Comparison of ENCODE assay signal across 19 cellular contexts in genomic region chr17:3657874-3658783, GRCh38. TPM values are rescaled to one million over a fixed set of nuclear protein-coding genes. Genes with fewer than 3 reads are reported as not detected.
DNase-seq lines count a peak whose midpoint lies in the region; ATAC-seq, FAIRE-seq and TF ChIP-seq lines count a peak whose summit lies in the region.
"Had no signal": no experiment of that assay in that cellular context is flagged by ENCODE, and none has a peak within 500 bp of the region (broad histone marks: within the 10 kb centered on the region; RNA-seq: fewer than 3 reads in every experiment).

No MANE protein-coding gene starts in this region.

- peak overlapping the region; percentile 58 for H3K27ac Mint-ChIP-seq in nephron progenitor cell
- H3K27ac Mint-ChIP-seq: activated B cell treated with CpG ODN at 0.5 μM for 24 hours, T-helper 17 cell had no signal

- peak overlapping the region in 1 of 2 experiments; percentile 45; a peak in 1 of 4 replicates for H3K9ac ChIP-seq in K562 (ENCODE audit: insufficient read depth in 1 of 2, low read depth in 2 of 2, low read length in 2 of 2)

- H3K27me3 Mint-ChIP-seq in nephron progenitor cell (ENCODE audit: low read depth, poor library complexity): no peaks in the 10 kb centered on the region
- H3K27me3 Mint-ChIP-seq: activated B cell treated with CpG ODN at 0.5 μM for 24 hours; CD8-positive, alpha-beta memory T cell; T-helper 17 cell had no signal

- no peak overlapping the region for H3K4me3 Mint-ChIP-seq in nephron progenitor cell
- H3K4me3 Mint-ChIP-seq: activated B cell treated with CpG ODN at 0.5 μM for 24 hours, T-helper 17 cell had no signal

- H3K27me3 ChIP-seq in heart left ventricle (no peaks in the 10 kb centered on the region), K562 (ENCODE audit: control insufficient read depth in 2 of 2, insufficient read depth in 2 of 2, low read length in 2 of 2) (no peaks in the 10 kb centered on the region), tibial nerve (no peaks in the 10 kb centered on the region), upper lobe of right lung (no peaks in the 10 kb centered on the region)

- intact Hi-C loops in heart left ventricle (cut with DNase I): loop anchor here in 1 of 10 donors (10.0 kb wide), 1 partner anchor 613 kb away; no protein-coding TSS in a partner anchor
- intact Hi-C loops in Right ventricle myocardium superior (cut with DNase I): no loop called here
- intact Hi-C loops in K562 (cut with micrococcal nuclease): no loop called here
- intact Hi-C loops in upper lobe of right lung (cut with DNase I): no loop called here

- no peaks in the 10 kb centered on the region for H3K9me3 Mint-ChIP-seq in nephron progenitor cell
- H3K9me3 Mint-ChIP-seq: activated B cell treated with CpG ODN at 0.5 μM for 24 hours; CD8-positive, alpha-beta memory T cell had no signal

- no peak for TF ChIP-seq CTCF in heart left ventricle (IDR thresholded peaks at IDR 0.05)
- TF ChIP-seq CTCF in K562 (IDR thresholded peaks at IDR 0.05 in 2 of 3, conservative IDR thresholded peaks at IDR 0.05 in 1 of 3; ENCODE audit: insufficient read depth in 2 of 3, low read depth in 1 of 3, low read length in 3 of 3): no peak
- no peak for TF ChIP-seq CTCF in nephron progenitor cell (IDR thresholded peaks at IDR 0.05)
- no peak for TF ChIP-seq CTCF in tibial nerve (IDR thresholded peaks at IDR 0.05)
- no peak for TF ChIP-seq CTCF in upper lobe of right lung (IDR thresholded peaks at IDR 0.05)

- H3K9me1 ChIP-seq in K562 (ENCODE audit: control insufficient read depth, insufficient read depth, low read length): no peaks in the 10 kb centered on the region

- H3K27ac ChIP-seq in heart left ventricle (peak overlapping the region in 9 of 12 donors; percentile 69 to 92 (median 85)), K562 (ENCODE audit: extremely low read depth, low read depth, low read length) (no peak overlapping the region), tibial nerve (peak overlapping the region; percentile 54 to 99 (median 82)), upper lobe of right lung (no peak overlapping the region)

- no peak for DNase-seq in heart left ventricle
- no peak for DNase-seq in Right ventricle myocardium superior
- DNase-seq in K562 (ENCODE audit: extremely low read depth in 1 of 4, low spot score in 3 of 4): no peak
- DNase-seq in nephron progenitor cell: no peak
- DNase-seq in tibial nerve (ENCODE audit: low spot score in 2 of 2): no peak
- no peak for DNase-seq in NCI-H187 (lab: John Stamatoyannopoulos, UW)
- DNase-seq in upper lobe of right lung: no peak
- DNase-seq: ACHN; activated B cell treated with CpG ODN at 0.5 μM for 24 hours; activated gamma-delta T cell treated with Interleukin-2 at 50 U/mL for 16 hours; CD8-positive, alpha-beta memory T cell; effector CD4-positive, alpha-beta T cell; GOT3; left ventricle myocardium superior; NCI-H1092; RPMI8226; T-helper 17 cell; trophoblast cell had no signal

- no peak overlapping the region for H3K4me3 ChIP-seq in heart left ventricle
- no peak overlapping the region for H3K4me3 ChIP-seq in K562
- H3K4me3 ChIP-seq in tibial nerve: no peak overlapping the region
- no peak overlapping the region for H3K4me3 ChIP-seq in upper lobe of right lung

- in situ Hi-C loops in K562 (cut with MboI): no loop called here

- CTCF ChIA-PET in K562 (lab: Yijun Ruan, JAX; ENCODE audit: low intra/inter-chr PET ratio): no interaction called here

- TF ChIP-seq RAD21 in K562 (CRISPR knock-in tag; conservative IDR thresholded peaks at IDR 0.05 in 1 of 2, IDR thresholded peaks at IDR 0.05 in 1 of 2): no peak

- H3K4me1 Mint-ChIP-seq in nephron progenitor cell: peaks cover 6% of the 10 kb centered on the region
- H3K4me1 Mint-ChIP-seq: CD8-positive, alpha-beta memory T cell had no signal

- no peak for TF ChIP-seq EP300 in K562 (IDR thresholded peaks at IDR 0.05; ENCODE audit: low read length)
- peak in 1 of 2 donors; percentile 12 for TF ChIP-seq EP300 in tibial nerve (IDR thresholded peaks at IDR 0.05)

- POLR2A ChIA-PET in K562 (lab: Yijun Ruan, JAX): interaction anchor here (0.7 kb wide), 1 partner anchor 16 kb away, joined by 3 read pairs; no protein-coding TSS in a partner anchor

- 81 to 92% (median 86%) methylated on average over 29 to 42 of the region's 42 CpGs for WGBS in heart left ventricle, 4 donors
- 86% methylated on average over 18 of the region's 42 CpGs for WGBS in K562 (ENCODE audit: insufficient coverage, low coverage, missing lambda C conversion rate)
- 83 to 85% methylated on average over 36 to 41 of the region's 42 CpGs for WGBS in tibial nerve, 2 donors

- no peak overlapping the region for H2AFZ ChIP-seq in K562 (ENCODE audit: low read depth, low read length)

- H3K36me3 Mint-ChIP-seq in nephron progenitor cell (ENCODE audit: low read depth): no peaks in the 10 kb centered on the region

- peaks cover 0 to 33% (median 19%) of the 10 kb centered on the region in 9 donors for H3K36me3 ChIP-seq in heart left ventricle
- H3K36me3 ChIP-seq in K562 (ENCODE audit: control insufficient read depth, insufficient read depth, low read length): no peaks in the 10 kb centered on the region
- H3K36me3 ChIP-seq in tibial nerve: peaks cover 0 to 35% (median 0%) of the 10 kb centered on the region in 3 donors
- H3K36me3 ChIP-seq in upper lobe of right lung: peaks cover 3% of the 10 kb centered on the region

- no peak for FAIRE-seq in K562 (lab: Jason Lieb, UNC)

- H4K20me1 ChIP-seq in K562 (replicated peaks; ENCODE audit: control insufficient read depth, insufficient read depth, low read length): no peaks in the 10 kb centered on the region

- H3K4me2 ChIP-seq in K562 (ENCODE audit: insufficient read depth, low read length): no peak overlapping the region

- no peaks in the 10 kb centered on the region for H3K9me3 ChIP-seq in heart left ventricle
- no peaks in the 10 kb centered on the region for H3K9me3 ChIP-seq in K562 (replicated peaks; ENCODE audit: control insufficient read depth, insufficient read depth, low read depth, low read length)
- H3K9me3 ChIP-seq in tibial nerve: no peaks in the 10 kb centered on the region
- H3K9me3 ChIP-seq in upper lobe of right lung: no peaks in the 10 kb centered on the region

- BruUV-seq in K562 (replicated peaks; lab: Mats Ljungman, UMichigan): no TSS peak

- TF ChIP-seq POLR2A in heart left ventricle (IDR thresholded peaks at IDR 0.05) (no peak), K562 (conservative IDR thresholded peaks at IDR 0.05) (no peak), tibial nerve (IDR thresholded peaks at IDR 0.05) (no peak)

- H3K79me2 ChIP-seq in K562 (ENCODE audit: control insufficient read depth, insufficient read depth, low read length): no peaks in the 10 kb centered on the region

- H3K4me1 ChIP-seq in heart left ventricle: peaks cover 5 to 42% (median 20%) of the 10 kb centered on the region in 12 donors
- peaks cover 0 to 34% of the 10 kb centered on the region in 2 experiments; a peak in 2 of 5 replicates for H3K4me1 ChIP-seq in K562 (replicated peaks in 1 of 2; ENCODE audit: control insufficient read depth in 2 of 2, insufficient read depth in 2 of 2, low read length in 2 of 2)
- peaks cover 4 to 68% (median 26%) of the 10 kb centered on the region in 4 donors for H3K4me1 ChIP-seq in tibial nerve
- peaks cover 10% of the 10 kb centered on the region for H3K4me1 ChIP-seq in upper lobe of right lung

- no peak for ATAC-seq in heart left ventricle
- ATAC-seq in Right ventricle myocardium superior (ENCODE audit: poor library complexity): no peak
- ATAC-seq in K562: no peak
- no peak for ATAC-seq in HG02973 (IDR thresholded peaks at IDR 0.05; ENCODE audit: unreplicated experiment)
- no peak for ATAC-seq in upper lobe of right lung
- ATAC-seq: T-helper 17 cell had no signal

RNA-seq across cellular contexts. Expression of gene TAX1BP3, which starts 10.2 kb away (rescaled TPM):
- total RNA-seq in heart left ventricle (100 to 1,000 TPM; 122 to 291 (median 177) TPM), Right ventricle myocardium superior (149 TPM), K562 (2014; rRNA removed) (10.9 and 17.5 TPM in 2 replicates), K562 (2014; rRNA removed; fragmentation: Illumina TruSeq; extraction: Trizol) (4.1 and 4.4 TPM in 2 replicates), K562 (2015; rRNA removed; fragmentation: Illumina TruSeq; extraction: Trizol) (7.9 and 8.2 TPM in 2 replicates), K562 (2021) (14.5 and 15.4 TPM in 2 replicates), tibial nerve (100 to 1,000 TPM; 183 to 303 (median 249) TPM), upper lobe of right lung (108 TPM)
- polyA plus RNA-seq in heart left ventricle (100 to 1,000 TPM; 131 to 203 TPM), K562 (2011; rRNA removed) (6.2 and 10.7 TPM in 2 replicates), K562 (2014; fragmentation: Illumina TruSeq; extraction: Trizol) (5.8 and 13.9 TPM in 2 replicates), K562 (2014; fragmentation: Nextera tagmentation; extraction: Ambion mirVana) (1 to 10 TPM in 1 of 2 experiments, under 1 TPM in 1; 0.99 to 2.5 TPM), K562 (2014; rRNA removed) (6.4 and 8.5 TPM in 2 replicates)
- total RNA-seq in K562 (2011; cell fraction: chromatin; rRNA removed; ENCODE audit: low replicate concordance): 6.8 and 15.3 TPM in 2 replicates
- 6.2 and 10.7 TPM in 2 replicates for total RNA-seq in K562 (2011; cell fraction: nucleolus; rRNA removed)
- total RNA-seq in K562 (2011; cell fraction: nucleoplasm; rRNA removed): 6.9 and 7.4 TPM in 2 replicates
- 17.1 and 21.8 TPM in 2 replicates for polyA plus RNA-seq in K562 (2011; cell fraction: cytosol; rRNA removed)
- 9.7 and 10.7 TPM in 2 replicates for polyA plus RNA-seq in K562 (2011; cell fraction: nucleus; rRNA removed)
- polyA plus RNA-seq in K562 (2012): 13.4 and 18.9 TPM in 2 replicates
- 4.4 and 4.6 TPM in 2 replicates for polyA minus RNA-seq in K562 (2011; rRNA and poly(A)+ RNA removed)
- polyA minus RNA-seq in K562 (2011; cell fraction: cytosol; rRNA and poly(A)+ RNA removed): 12.2 and 13.9 TPM in 2 replicates
- 3.5 and 5.0 TPM in 2 replicates for polyA minus RNA-seq in K562 (2011; cell fraction: nucleus; rRNA and poly(A)+ RNA removed)

RNA-seq across cellular contexts. Expression of gene EMC6, which starts 10.5 kb away (rescaled TPM):
- total RNA-seq in heart left ventricle (10 to 100 TPM; 24.2 to 78.2 (median 51.9) TPM), Right ventricle myocardium superior (64.6 TPM), K562 (2014; rRNA removed) (27.7 and 40.0 TPM in 2 replicates), K562 (2014; rRNA removed; fragmentation: Illumina TruSeq; extraction: Trizol) (17.6 and 18.8 TPM in 2 replicates), K562 (2015; rRNA removed; fragmentation: Illumina TruSeq; extraction: Trizol) (31.7 and 34.3 TPM in 2 replicates), K562 (2021) (57.3 and 57.8 TPM in 2 replicates), tibial nerve (10 to 100 TPM; 12.6 to 23.4 (median 18.9) TPM), upper lobe of right lung (28.6 TPM)
- polyA plus RNA-seq in heart left ventricle (100 to 1,000 TPM; 141 to 190 TPM), K562 (2011; rRNA removed) (22.8 and 24.3 TPM in 2 replicates), K562 (2014; fragmentation: Illumina TruSeq; extraction: Trizol) (24.9 and 28.6 TPM in 2 replicates), K562 (2014; fragmentation: Nextera tagmentation; extraction: Ambion mirVana) (1 to 10 TPM; 2.9 to 6.8 TPM), K562 (2014; rRNA removed) (136 and 159 TPM in 2 replicates)
- 4.0 and 10.0 TPM in 2 replicates for total RNA-seq in K562 (2011; cell fraction: chromatin; rRNA removed; ENCODE audit: low replicate concordance)
- total RNA-seq in K562 (2011; cell fraction: nucleolus; rRNA removed): 19.6 and 26.2 TPM in 2 replicates
- total RNA-seq in K562 (2011; cell fraction: nucleoplasm; rRNA removed): 12.8 and 13.0 TPM in 2 replicates
- 57.6 and 175 TPM in 2 replicates for polyA plus RNA-seq in K562 (2011; cell fraction: cytosol; rRNA removed)
- 17.9 and 22.6 TPM in 2 replicates for polyA plus RNA-seq in K562 (2011; cell fraction: nucleus; rRNA removed)
- 36.5 and 40.8 TPM in 2 replicates for polyA plus RNA-seq in K562 (2012)
- polyA minus RNA-seq in K562 (2011; rRNA and poly(A)+ RNA removed): 3.3 TPM in 2 replicates
- 19.3 and 19.9 TPM in 2 replicates for polyA minus RNA-seq in K562 (2011; cell fraction: cytosol; rRNA and poly(A)+ RNA removed)
- polyA minus RNA-seq in K562 (2011; cell fraction: nucleus; rRNA and poly(A)+ RNA removed): 6.3 and 8.0 TPM in 2 replicates

RNA-seq across cellular contexts. Expression of gene CTNS, which starts 21.6 kb away (rescaled TPM):
- total RNA-seq in heart left ventricle: 10 to 100 TPM in 3 of 9 donors, 1 to 10 TPM in 6; 6.2 to 19.0 (median 8.7) TPM
- polyA plus RNA-seq in heart left ventricle: 10 to 100 TPM in 1 of 2 donors, 1 to 10 TPM in 1; 6.8 to 10.9 TPM
- 5.1 TPM for total RNA-seq in Right ventricle myocardium superior
- total RNA-seq in K562 (2011; cell fraction: chromatin; rRNA removed; ENCODE audit: low replicate concordance): 9.1 and 19.9 TPM in 2 replicates
- total RNA-seq in K562 (2011; cell fraction: nucleolus; rRNA removed): 15.8 and 19.3 TPM in 2 replicates
- total RNA-seq in K562 (2011; cell fraction: nucleoplasm; rRNA removed): 11.6 and 13.5 TPM in 2 replicates
- total RNA-seq in K562 (2014; rRNA removed): 4.8 and 5.6 TPM in 2 replicates
- total RNA-seq in K562 (2014; rRNA removed; fragmentation: Illumina TruSeq; extraction: Trizol): 3.5 TPM in 2 replicates
- 4.9 and 5.8 TPM in 2 replicates for total RNA-seq in K562 (2015; rRNA removed; fragmentation: Illumina TruSeq; extraction: Trizol)
- 6.2 and 7.3 TPM in 2 replicates for total RNA-seq in K562 (2021)
- 4.2 and 4.6 TPM in 2 replicates for polyA plus RNA-seq in K562 (2011; rRNA removed)
- polyA plus RNA-seq in K562 (2011; cell fraction: cytosol; rRNA removed): 5.2 and 8.5 TPM in 2 replicates
- 13.9 and 17.9 TPM in 2 replicates for polyA plus RNA-seq in K562 (2011; cell fraction: nucleus; rRNA removed)
- 6.4 and 12.1 TPM in 2 replicates for polyA plus RNA-seq in K562 (2012)
- 6.7 and 7.8 TPM in 2 replicates for polyA plus RNA-seq in K562 (2014; fragmentation: Illumina TruSeq; extraction: Trizol)
- polyA plus RNA-seq in K562 (2014; fragmentation: Nextera tagmentation; extraction: Ambion mirVana): 1 to 10 TPM in 1 of 2 experiments, under 1 TPM in 1; 0.66 to 1.0 TPM
- 6.0 and 8.4 TPM in 2 replicates for polyA plus RNA-seq in K562 (2014; rRNA removed)
- polyA minus RNA-seq in K562 (2011; rRNA and poly(A)+ RNA removed): 3.3 and 5.8 TPM in 2 replicates
- polyA minus RNA-seq in K562 (2011; cell fraction: cytosol; rRNA and poly(A)+ RNA removed): 2.8 and 3.9 TPM in 2 replicates
- polyA minus RNA-seq in K562 (2011; cell fraction: nucleus; rRNA and poly(A)+ RNA removed): 3.4 and 4.1 TPM in 2 replicates
- 10 to 100 TPM; 42.9 to 62.1 (median 50.6) TPM for total RNA-seq in tibial nerve
- total RNA-seq in upper lobe of right lung: 23.3 TPM

RNA-seq across cellular contexts. Expression of gene SHPK, which starts 22.1 kb away (rescaled TPM):
- 1 to 10 TPM; 2.5 to 7.3 (median 3.6) TPM for total RNA-seq in heart left ventricle
- polyA plus RNA-seq in heart left ventricle: 1 to 10 TPM; 2.9 to 3.7 TPM
- total RNA-seq in Right ventricle myocardium superior: 4.7 TPM
- total RNA-seq in K562 (2011; cell fraction: chromatin; rRNA removed; ENCODE audit: low replicate concordance): 13.0 and 29.8 TPM in 2 replicates
- 18.3 and 19.6 TPM in 2 replicates for total RNA-seq in K562 (2011; cell fraction: nucleolus; rRNA removed)
- total RNA-seq in K562 (2011; cell fraction: nucleoplasm; rRNA removed): 12.8 and 15.2 TPM in 2 replicates
- 16.3 and 20.2 TPM in 2 replicates for total RNA-seq in K562 (2014; rRNA removed)
- 7.2 and 10.0 TPM in 2 replicates for total RNA-seq in K562 (2014; rRNA removed; fragmentation: Illumina TruSeq; extraction: Trizol)
- total RNA-seq in K562 (2015; rRNA removed; fragmentation: Illumina TruSeq; extraction: Trizol): 11.8 and 12.3 TPM in 2 replicates
- total RNA-seq in K562 (2021): 14.2 and 14.9 TPM in 2 replicates
- polyA plus RNA-seq in K562 (2011; rRNA removed): 12.6 and 13.1 TPM in 2 replicates
- polyA plus RNA-seq in K562 (2011; cell fraction: cytosol; rRNA removed): 17.7 and 23.1 TPM in 2 replicates
- 5.7 and 9.0 TPM in 2 replicates for polyA plus RNA-seq in K562 (2011; cell fraction: nucleus; rRNA removed)
- 9.8 and 10.4 TPM in 2 replicates for polyA plus RNA-seq in K562 (2012)
- 12.2 and 12.8 TPM in 2 replicates for polyA plus RNA-seq in K562 (2014; fragmentation: Illumina TruSeq; extraction: Trizol)
- polyA plus RNA-seq in K562 (2014; fragmentation: Nextera tagmentation; extraction: Ambion mirVana): 1 to 10 TPM; 2.5 to 2.6 TPM
- polyA plus RNA-seq in K562 (2014; rRNA removed): 10.5 and 11.2 TPM in 2 replicates
- 13.5 and 19.8 TPM in 2 replicates for polyA minus RNA-seq in K562 (2011; rRNA and poly(A)+ RNA removed)
- 15.0 and 15.7 TPM in 2 replicates for polyA minus RNA-seq in K562 (2011; cell fraction: cytosol; rRNA and poly(A)+ RNA removed)
- 4.7 and 6.9 TPM in 2 replicates for polyA minus RNA-seq in K562 (2011; cell fraction: nucleus; rRNA and poly(A)+ RNA removed)
- total RNA-seq in tibial nerve: 10 to 100 TPM; 17.5 to 29.6 (median 22.5) TPM
- total RNA-seq in upper lobe of right lung: 10.4 TPM

RNA-seq across cellular contexts. Expression of gene P2RX5, which starts 37.8 kb away (rescaled TPM):
- total RNA-seq in heart left ventricle: 10 to 100 TPM in 6 of 9 donors, 1 to 10 TPM in 3; 5.4 to 66.4 (median 14.3) TPM
- 100 to 1,000 TPM in 1 of 2 donors, 10 to 100 TPM in 1; 13.1 to 108 TPM for polyA plus RNA-seq in heart left ventricle
- total RNA-seq in Right ventricle myocardium superior: 13.0 TPM
- 3.7 and 10.0 TPM in 2 replicates for total RNA-seq in K562 (2011; cell fraction: chromatin; rRNA removed; ENCODE audit: low replicate concordance)
- total RNA-seq in K562 (2011; cell fraction: nucleolus; rRNA removed): 4.3 and 7.7 TPM in 2 replicates
- total RNA-seq in K562 (2011; cell fraction: nucleoplasm; rRNA removed): 2.3 and 4.7 TPM in 2 replicates
- total RNA-seq in K562 (2014; rRNA removed): 1.3 and 1.8 TPM in 2 replicates
- total RNA-seq in K562 (2014; rRNA removed; fragmentation: Illumina TruSeq; extraction: Trizol): 0.35 and 1.5 TPM in 2 replicates
- total RNA-seq in K562 (2015; rRNA removed; fragmentation: Illumina TruSeq; extraction: Trizol): 0.87 and 1.5 TPM in 2 replicates
- 1.6 and 1.8 TPM in 2 replicates for total RNA-seq in K562 (2021)
- polyA plus RNA-seq in K562 (2011; rRNA removed): 2.7 and 4.0 TPM in 2 replicates
- polyA plus RNA-seq in K562 (2011; cell fraction: cytosol; rRNA removed): 2.2 and 4.5 TPM in 2 replicates
- polyA plus RNA-seq in K562 (2011; cell fraction: nucleus; rRNA removed): 4.0 and 10.8 TPM in 2 replicates
- polyA plus RNA-seq in K562 (2012): 2.0 and 2.1 TPM in 2 replicates
- 1.1 and 1.6 TPM in 2 replicates for polyA plus RNA-seq in K562 (2014; fragmentation: Illumina TruSeq; extraction: Trizol)
- under 1 TPM; 0.31 to 0.61 TPM for polyA plus RNA-seq in K562 (2014; fragmentation: Nextera tagmentation; extraction: Ambion mirVana)
- 0.49 and 1.2 TPM in 2 replicates for polyA plus RNA-seq in K562 (2014; rRNA removed)
- 1.0 and 2.8 TPM in 2 replicates for polyA minus RNA-seq in K562 (2011; rRNA and poly(A)+ RNA removed)
- polyA minus RNA-seq in K562 (2011; cell fraction: cytosol; rRNA and poly(A)+ RNA removed): 3.1 and 4.7 TPM in 2 replicates
- polyA minus RNA-seq in K562 (2011; cell fraction: nucleus; rRNA and poly(A)+ RNA removed): 1.8 and 3.2 TPM in 2 replicates
- under 1 TPM in 1 of 4 donors, not detected in 3; 0.42 TPM for total RNA-seq in tibial nerve
- 1.6 TPM for total RNA-seq in upper lobe of right lung

Comparison
In these comparisons a context has a peak if more than half of its experiments do, and no peak if none do; other contexts are left out.
1. H3K27ac ChIP-seq: peak in heart left ventricle (9 of 12) and tibial nerve (4 of 4); none in K562 (single experiment) and upper lobe of right lung (single experiment).